ENCODE assay signal across 1 cellular context in genomic region chr4:98046665-98047064, GRCh38.
TF ChIP-seq lines count a peak whose summit lies in the region.

No MANE protein-coding gene starts in this region.

TF ChIP-seq in H1, 55 proteins besides CTCF, POLR2A, EP300 and RAD21:
- TF ChIP-seq TCF12 (IDR thresholded peaks at IDR 0.05; ENCODE audit: low read depth, low read length): 0 out of 2 replicates have a peak, but pooled peaks have one; percentile 15
- TF ChIP-seq SIX5 (IDR thresholded peaks at IDR 0.05; ENCODE audit: low read depth, low read length): no peak
- TF ChIP-seq BCL11A (IDR thresholded peaks at IDR 0.05; ENCODE audit: low read depth in 2 of 2, low read length in 2 of 2): no peak
- no peak for TF ChIP-seq EZH2 (IDR thresholded peaks at IDR 0.05; ENCODE audit: low read depth, low read length, severe bottlenecking)
